Comparison of ENCODE assay signal across 27 cellular contexts in genomic region chr2:236633219-236633570, GRCh38.
DNase-seq lines count a peak whose midpoint lies in the region; ATAC-seq and TF ChIP-seq lines count a peak whose summit lies in the region.
"Had no signal": no experiment of that assay in that cellular context is flagged by ENCODE, and none has a peak within 500 bp of the region (broad histone marks: within the 10 kb centered on the region; RNA-seq: fewer than 3 reads in every experiment).

No MANE protein-coding gene starts in this region.

- H3K18ac ChIP-seq in H9 (ENCODE audit: insufficient read length, low read depth, low read length) (no peak overlapping the region), mesenchymal stem cell (ENCODE audit: low read depth in 1 of 2, low read length in 2 of 2) (no peak overlapping the region)

- H3K79me1 ChIP-seq in H9 (ENCODE audit: insufficient read depth, low read depth, low read length, poor library complexity, severe bottlenecking) (no peaks in the 10 kb centered on the region), mesenchymal stem cell (replicated peaks; ENCODE audit: low read length, poor library complexity, severe bottlenecking) (no peaks in the 10 kb centered on the region)

- H4K20me1 ChIP-seq in H9 (ENCODE audit: control insufficient read depth, insufficient read depth, insufficient read length), result no peaks in the 10 kb centered on the region
- H4K20me1 ChIP-seq: BLaER1 had no signal

- TF ChIP-seq CTCF in H9 (conservative IDR thresholded peaks at IDR 0.05), result no peak
- TF ChIP-seq CTCF in endodermal cell (conservative IDR thresholded peaks at IDR 0.05), result no peak
- TF ChIP-seq CTCF in tibial nerve (IDR thresholded peaks at IDR 0.05), result no peak

- DNase-seq in H9 (peak; percentile 8), endodermal cell (peak; percentile 18), posterior vena cava (ENCODE audit: low spot score) (peak; percentile 40), tibial nerve (ENCODE audit: low spot score in 2 of 2) (no peak), mesenchymal stem cell (no peak), dedifferentiated amniotic fluid mesenchymal stem cell (ENCODE audit: extremely low spot score) (no peak)
- DNase-seq: CD4-positive, CD25-positive, alpha-beta regulatory T cell; DMS153; DND-41; HFFc6; KBM-7; MV-4-11; NCI-H1105 treated with DMSO at 0.1 percent for 48 hours; NCI-H146; NCI-H1930; NCI-H2107; NCI-H446 treated with DMSO at 0.1 percent for 48 hours; NCI-H526; NCI-H82; NK-92 treated with Interleukin-12 subunit alpha and Interleukin-12 subunit beta, amount 100 ng/mL, for 24 hours; PC-9; Right ventricle myocardium superior had no signal

- H2BK20ac ChIP-seq in H9 (ENCODE audit: low read depth, low read length, poor library complexity, severe bottlenecking), result no peak overlapping the region

- H3K27ac Mint-ChIP-seq in H9, result no peak overlapping the region
- H3K27ac Mint-ChIP-seq in endodermal cell, result no peak overlapping the region
- H3K27ac Mint-ChIP-seq: CD4-positive, CD25-positive, alpha-beta regulatory T cell; GM23338; HFFc6 had no signal

- H3K14ac ChIP-seq in H9 (ENCODE audit: insufficient read depth, low read length) (no peak overlapping the region), mesenchymal stem cell (ENCODE audit: low read length in 2 of 2) (no peak overlapping the region)

- H3K4me2 ChIP-seq in H9 (ENCODE audit: insufficient read depth, insufficient read length, low read length), result no peak overlapping the region
- no peak overlapping the region for H3K4me2 ChIP-seq in mesenchymal stem cell (ENCODE audit: low read length, poor library complexity, severe bottlenecking)
- H3K4me2 ChIP-seq: BLaER1, GM23338, PC-9 had no signal

- H3K27ac ChIP-seq in H9 (ENCODE audit: insufficient read length, low read depth, low read length), result no peak overlapping the region
- no peak overlapping the region for H3K27ac ChIP-seq in endodermal cell (ENCODE audit: low read depth, low read length)
- H3K27ac ChIP-seq in tibial nerve, result peak overlapping the region in 3 of 4 donors; percentile 22 to 81 (median 78)
- H3K27ac ChIP-seq in mesenchymal stem cell (ENCODE audit: low read length, poor library complexity, severe bottlenecking), result no peak overlapping the region
- H3K27ac ChIP-seq: BLaER1, PC-9, SJSA1 had no signal

- WGBS in H9 (ENCODE audit: extremely low coverage, insufficient read length, low lambda C conversion rate), result no CpG with 5 or more reads among the region's 5 CpGs
- WGBS in endodermal cell (ENCODE audit: insufficient coverage in 1 of 2, insufficient read length in 1 of 2), 2 experiments, result 72 to 80% methylated on average over 1 to 5 of the region's 5 CpGs
- WGBS in tibial nerve, 2 donors, result 94 to 96% methylated on average over 5 of the region's 5 CpGs
- WGBS in mesenchymal stem cell, result 95% methylated on average over 5 of the region's 5 CpGs

- no peaks in the 10 kb centered on the region for H3K79me2 ChIP-seq in H9 (ENCODE audit: insufficient read depth, low read length)

- H3K36me3 Mint-ChIP-seq in H9 (ENCODE audit: insufficient read depth in 1 of 3, low read depth in 3 of 3) (no peaks in the 10 kb centered on the region; a peak in 1 of 7 replicates), endodermal cell (ENCODE audit: low read depth) (no peaks in the 10 kb centered on the region)
- H3K36me3 Mint-ChIP-seq: CD4-positive, CD25-positive, alpha-beta regulatory T cell had no signal

- no peaks in the 10 kb centered on the region for H3K27me3 ChIP-seq in H9 (ENCODE audit: insufficient read depth, low read length)
- H3K27me3 ChIP-seq in endodermal cell (ENCODE audit: control insufficient read depth, insufficient read depth, low read length, poor library complexity, severe bottlenecking), result no peaks in the 10 kb centered on the region
- H3K27me3 ChIP-seq in tibial nerve, result no peaks in the 10 kb centered on the region
- H3K27me3 ChIP-seq in mesenchymal stem cell (ENCODE audit: control insufficient read depth in 1 of 2, insufficient read depth in 1 of 2, low read length in 2 of 2), result peaks cover 3 to 34% of the 10 kb centered on the region in 2 experiments
- H3K27me3 ChIP-seq: BLaER1, SJSA1 had no signal

- no peak overlapping the region for H4K5ac ChIP-seq in H9 (ENCODE audit: insufficient read length, low read depth, low read length)

- H3K9me3 ChIP-seq in H9 (ENCODE audit: control insufficient read depth, low read depth, low read length), result no peaks in the 10 kb centered on the region
- no peaks in the 10 kb centered on the region for H3K9me3 ChIP-seq in endodermal cell (ENCODE audit: control insufficient read depth, low read length)
- H3K9me3 ChIP-seq in tibial nerve, result no peaks in the 10 kb centered on the region
- H3K9me3 ChIP-seq in mesenchymal stem cell (ENCODE audit: control insufficient read depth, low read length), result peaks cover 4% of the 10 kb centered on the region
- H3K9me3 ChIP-seq: BLaER1, HAP-1, SJSA1 had no signal

- H2BK15ac ChIP-seq in H9 (ENCODE audit: low read depth, low read length) (no peak overlapping the region), mesenchymal stem cell (ENCODE audit: low read depth, poor library complexity, severe bottlenecking) (no peak overlapping the region)

- H2BK120ac ChIP-seq in H9 (ENCODE audit: low read depth, low read length, poor library complexity, severe bottlenecking) (no peak overlapping the region), mesenchymal stem cell (ENCODE audit: low read depth, low read length) (no peak overlapping the region)

- intact Hi-C loops in posterior vena cava (cut with DNase I), result loop anchor here in 1 of 2 donors (5.0 kb wide), 1 partner anchor 51 kb away; no protein-coding TSS in a partner anchor

- H3K23ac ChIP-seq in H9 (ENCODE audit: insufficient read length, low read depth, low read length) (no peak overlapping the region), mesenchymal stem cell (ENCODE audit: low read length in 2 of 2) (no peak overlapping the region)

- TF ChIP-seq POLR2A in tibial nerve (IDR thresholded peaks at IDR 0.05), result no peak

- H3K4me3 ChIP-seq in endodermal cell (ENCODE audit: low read length) (no peak overlapping the region), tibial nerve (no peak overlapping the region), mesenchymal stem cell (ENCODE audit: insufficient read depth in 1 of 2, low read depth in 1 of 2, low read length in 2 of 2) (no peak overlapping the region)
- H3K4me3 ChIP-seq: BLaER1, GM23338, HAP-1, PC-9, SJSA1 had no signal

- H3K4me1 ChIP-seq in H9 (ENCODE audit: insufficient read depth, low read length) (no peaks in the 10 kb centered on the region), endodermal cell (ENCODE audit: control insufficient read depth, insufficient read depth, low read length) (no peaks in the 10 kb centered on the region), tibial nerve (peaks cover 0 to 48% (median 11%) of the 10 kb centered on the region in 4 donors), mesenchymal stem cell (ENCODE audit: control insufficient read depth, insufficient read depth, low read depth, low read length) (no peaks in the 10 kb centered on the region)
- H3K4me1 ChIP-seq: HAP-1, SJSA1 had no signal

- no peak overlapping the region for H4K8ac ChIP-seq in H9 (replicated peaks; ENCODE audit: insufficient read length, low read depth, low read length)
- no peak overlapping the region for H4K8ac ChIP-seq in mesenchymal stem cell (ENCODE audit: low read length)

- no peaks in the 10 kb centered on the region for H3K23me2 ChIP-seq in H9 (ENCODE audit: insufficient read length, low read depth, low read length, poor library complexity, severe bottlenecking)

- H2AK5ac ChIP-seq in H9 (ENCODE audit: insufficient read length, low read length) (no peak overlapping the region), mesenchymal stem cell (ENCODE audit: low read length, severe bottlenecking) (no peak overlapping the region)

- no peak for ATAC-seq in GM21528 (IDR thresholded peaks at IDR 0.05; ENCODE audit: low FRiP score, unreplicated experiment)
- ATAC-seq: GM23338 had no signal

- H2AFZ ChIP-seq in H9 (ENCODE audit: low read length) (no peak overlapping the region), mesenchymal stem cell (ENCODE audit: low read depth, low read length) (no peak overlapping the region)
- H2AFZ ChIP-seq: GM23338, PC-9 had no signal

- no peaks in the 10 kb centered on the region for H3K36me3 ChIP-seq in endodermal cell (ENCODE audit: control insufficient read depth, insufficient read depth, low read length)
- no peaks in the 10 kb centered on the region for H3K36me3 ChIP-seq in tibial nerve
- H3K36me3 ChIP-seq in mesenchymal stem cell (ENCODE audit: control insufficient read depth in 1 of 2, insufficient read depth in 2 of 2, low read depth in 1 of 2, low read length in 2 of 2), result no peaks in the 10 kb centered on the region
- H3K36me3 ChIP-seq: BLaER1, HAP-1, SJSA1 had no signal

- H4K91ac ChIP-seq in H9 (ENCODE audit: insufficient read length, low read depth, low read length), result no peak overlapping the region
- no peak overlapping the region for H4K91ac ChIP-seq in mesenchymal stem cell (ENCODE audit: low read length)

- peaks cover 8% of the 10 kb centered on the region for H3K27me3 Mint-ChIP-seq in H9 (ENCODE audit: low read depth)
- peaks cover 20% of the 10 kb centered on the region for H3K27me3 Mint-ChIP-seq in endodermal cell (ENCODE audit: insufficient read depth)
- H3K27me3 Mint-ChIP-seq: CD4-positive, CD25-positive, alpha-beta regulatory T cell had no signal

- H3K4ac ChIP-seq in H9 (ENCODE audit: low read depth, low read length), result no peak overlapping the region
- H3K4ac ChIP-seq in mesenchymal stem cell (ENCODE audit: low read depth in 1 of 2, low read length in 2 of 2), result no peak overlapping the region

- H3K56ac ChIP-seq in H9 (ENCODE audit: insufficient read length, low read depth, low read length), result no peak overlapping the region

- no peak overlapping the region for H3T11ph ChIP-seq in H9 (ENCODE audit: low read length)

- no peak for TF ChIP-seq EP300 in tibial nerve (IDR thresholded peaks at IDR 0.05)

- H3K4me1 Mint-ChIP-seq in H9 (no peaks in the 10 kb centered on the region), endodermal cell (no peaks in the 10 kb centered on the region)
- H3K4me1 Mint-ChIP-seq: CD4-positive, CD25-positive, alpha-beta regulatory T cell; GM23338 had no signal

- H2BK5ac ChIP-seq in H9 (ENCODE audit: insufficient read length, low read length) (no peak overlapping the region), mesenchymal stem cell (ENCODE audit: low read depth, low read length, poor library complexity, severe bottlenecking) (no peak overlapping the region)

- H3K9ac ChIP-seq in H9 (ENCODE audit: extremely low read depth, insufficient read length, low read length) (no peak overlapping the region), endodermal cell (ENCODE audit: extremely low read depth, low read length, poor library complexity, severe bottlenecking) (no peak overlapping the region), mesenchymal stem cell (ENCODE audit: low read length) (no peak overlapping the region)
- H3K9ac ChIP-seq: BLaER1 had no signal

- H2BK12ac ChIP-seq in H9 (ENCODE audit: insufficient read length, low read depth, low read length), result no peak overlapping the region
- no peak overlapping the region for H2BK12ac ChIP-seq in mesenchymal stem cell (ENCODE audit: low read length in 2 of 2)

- H3K4me3 Mint-ChIP-seq in H9, result no peak overlapping the region; a peak in 1 of 5 replicates
- no peak overlapping the region for H3K4me3 Mint-ChIP-seq in endodermal cell
- H3K4me3 Mint-ChIP-seq: CD4-positive, CD25-positive, alpha-beta regulatory T cell; GM23338; HFFc6 had no signal

- H3K9me3 Mint-ChIP-seq in H9, result peaks cover 0 to 3% of the 10 kb centered on the region in 2 experiments; a peak in 1 of 5 replicates
- no peaks in the 10 kb centered on the region for H3K9me3 Mint-ChIP-seq in endodermal cell
- H3K9me3 Mint-ChIP-seq: GM23338 had no signal

Comparison
In these comparisons a context has a peak if more than half of its experiments do, and no peak if none do; other contexts are left out.
1. DNase-seq: peak in H9 (single experiment), endodermal cell (single experiment) and posterior vena cava (single experiment); none in tibial nerve (0 of 2), mesenchymal stem cell (single experiment) and dedifferentiated amniotic fluid mesenchymal stem cell (single experiment).
2. H3K27ac ChIP-seq: peak in tibial nerve (3 of 4); none in H9 (single experiment), endodermal cell (single experiment) and mesenchymal stem cell (single experiment).